In genomic region chr7:84477786-84478405, GRCh38 we compare ENCODE assay signal across 16 cellular contexts.
"Had no signal": no experiment of that assay in that cellular context is flagged by ENCODE, and none has a peak within 500 bp of the region (broad histone marks: within the 10 kb centered on the region; RNA-seq: fewer than 3 reads in every experiment).

No MANE protein-coding gene starts in this region.

- H3K27ac ChIP-seq: colonic mucosa, psoas muscle, VCaP had no signal

- H3K9me3 ChIP-seq: colonic mucosa, psoas muscle had no signal

- DNase-seq: activated CD4-positive, alpha-beta T cell treated with anti-CD3 and anti-CD28 coated beads for 36 hours; activated naive CD4-positive, alpha-beta T cell treated with Interleukin-2 at 50 U/mL for 16 hours; activated naive CD8-positive, alpha-beta T cell treated with anti-CD3 and anti-CD28 coated beads, Interleukin-2, amount 50 U/mL, for 24 hours; caudate nucleus; colonic mucosa; effector CD4-positive, alpha-beta T cell; hypothalamus; immature natural killer cell; nephron progenitor cell; psoas muscle; stimulated activated CD4-positive, alpha-beta T cell treated with anti-CD3 and anti-CD28 coated beads, Interleukin-2, amount 100 ng/mL, for 48 hours; stimulated activated naive CD4-positive, alpha-beta T cell treated with Interleukin-2 at 50 U/mL for 16 hours; T-helper 9 cell; trophoblast cell had no signal

- H3K36me3 Mint-ChIP-seq: immature natural killer cell, memory B cell had no signal

- H3K36me3 ChIP-seq: colonic mucosa had no signal

- H3K4me1 ChIP-seq: colonic mucosa, psoas muscle had no signal

- H3K4me1 Mint-ChIP-seq: activated CD4-positive, alpha-beta T cell treated with anti-CD3 and anti-CD28 coated beads for 36 hours; activated naive CD8-positive, alpha-beta T cell treated with anti-CD3 and anti-CD28 coated beads, Interleukin-2, amount 50 U/mL, for 24 hours; immature natural killer cell; memory B cell had no signal

- H3K27ac Mint-ChIP-seq: activated CD4-positive, alpha-beta T cell treated with anti-CD3 and anti-CD28 coated beads for 36 hours; activated naive CD8-positive, alpha-beta T cell treated with anti-CD3 and anti-CD28 coated beads, Interleukin-2, amount 50 U/mL, for 24 hours; immature natural killer cell; memory B cell; nephron progenitor cell had no signal

- H3K27me3 Mint-ChIP-seq: activated CD4-positive, alpha-beta T cell treated with anti-CD3 and anti-CD28 coated beads for 36 hours; activated naive CD8-positive, alpha-beta T cell treated with anti-CD3 and anti-CD28 coated beads, Interleukin-2, amount 50 U/mL, for 24 hours; memory B cell had no signal

- H3K4me3 Mint-ChIP-seq: activated CD4-positive, alpha-beta T cell treated with anti-CD3 and anti-CD28 coated beads for 36 hours; activated naive CD8-positive, alpha-beta T cell treated with anti-CD3 and anti-CD28 coated beads, Interleukin-2, amount 50 U/mL, for 24 hours; immature natural killer cell; memory B cell; nephron progenitor cell had no signal

- H3K4me3 ChIP-seq: colonic mucosa, psoas muscle had no signal

- H3K9me3 Mint-ChIP-seq: activated naive CD8-positive, alpha-beta T cell treated with anti-CD3 and anti-CD28 coated beads, Interleukin-2, amount 50 U/mL, for 24 hours; memory B cell; nephron progenitor cell had no signal

- H3K27me3 ChIP-seq: colonic mucosa had no signal
